2 cellular contexts compared by ENCODE assay signal in the genomic region with DNA sequence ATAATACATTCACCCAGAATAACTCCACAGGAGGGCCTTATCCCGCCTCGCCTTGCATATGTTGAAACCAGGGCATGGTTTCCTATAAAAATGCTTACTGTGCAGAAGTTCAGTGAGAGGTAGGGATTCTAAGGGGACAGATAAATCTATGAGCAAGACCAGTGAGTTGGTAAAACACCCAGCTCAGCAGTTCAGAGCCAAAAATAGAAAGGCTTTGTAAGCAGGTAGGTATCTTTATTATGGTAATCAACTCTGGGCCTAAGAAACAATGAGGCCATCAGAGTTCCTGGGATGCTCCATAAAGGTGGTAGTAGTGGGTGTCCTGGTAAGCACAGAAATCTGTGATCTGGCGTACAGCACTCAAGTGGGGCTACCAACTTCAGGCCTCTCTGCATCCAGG.
TF ChIP-seq lines count a peak whose summit lies in the region.

No MANE protein-coding gene starts in this region.

TF ChIP-seq in HepG2, 621 proteins besides CTCF, POLR2A, EP300 and RAD21:
- TF ChIP-seq ZNF598 (CRISPR knock-in tag; IDR thresholded peaks at IDR 0.05; ENCODE audit: borderline replicate concordance) (no peak), ZNF17 (CRISPR knock-in tag; IDR thresholded peaks at IDR 0.05) (no peak), ZNF672 (CRISPR knock-in tag; IDR thresholded peaks at IDR 0.05) (no peak), FOXK2 (IDR thresholded peaks at IDR 0.05) (no peak), MAFF (IDR thresholded peaks at IDR 0.05; ENCODE audit: low read depth, low read length) (peak; percentile 86), KLF12 (CRISPR knock-in tag; IDR thresholded peaks at IDR 0.05; ENCODE audit: borderline replicate concordance) (no peak), LCORL (IDR thresholded peaks at IDR 0.05) (no peak), LCORL (CRISPR knock-in tag; IDR thresholded peaks at IDR 0.05) (no peak), ZNF615 (CRISPR knock-in tag; IDR thresholded peaks at IDR 0.05; ENCODE audit: borderline replicate concordance) (no peak), MAFK (conservative IDR thresholded peaks at IDR 0.05 in 1 of 2, IDR thresholded peaks at IDR 0.05 in 1 of 2; ENCODE audit: low read length in 2 of 2) (peak; percentile 88 to 91)
- TF ChIP-seq, protein P1, sequence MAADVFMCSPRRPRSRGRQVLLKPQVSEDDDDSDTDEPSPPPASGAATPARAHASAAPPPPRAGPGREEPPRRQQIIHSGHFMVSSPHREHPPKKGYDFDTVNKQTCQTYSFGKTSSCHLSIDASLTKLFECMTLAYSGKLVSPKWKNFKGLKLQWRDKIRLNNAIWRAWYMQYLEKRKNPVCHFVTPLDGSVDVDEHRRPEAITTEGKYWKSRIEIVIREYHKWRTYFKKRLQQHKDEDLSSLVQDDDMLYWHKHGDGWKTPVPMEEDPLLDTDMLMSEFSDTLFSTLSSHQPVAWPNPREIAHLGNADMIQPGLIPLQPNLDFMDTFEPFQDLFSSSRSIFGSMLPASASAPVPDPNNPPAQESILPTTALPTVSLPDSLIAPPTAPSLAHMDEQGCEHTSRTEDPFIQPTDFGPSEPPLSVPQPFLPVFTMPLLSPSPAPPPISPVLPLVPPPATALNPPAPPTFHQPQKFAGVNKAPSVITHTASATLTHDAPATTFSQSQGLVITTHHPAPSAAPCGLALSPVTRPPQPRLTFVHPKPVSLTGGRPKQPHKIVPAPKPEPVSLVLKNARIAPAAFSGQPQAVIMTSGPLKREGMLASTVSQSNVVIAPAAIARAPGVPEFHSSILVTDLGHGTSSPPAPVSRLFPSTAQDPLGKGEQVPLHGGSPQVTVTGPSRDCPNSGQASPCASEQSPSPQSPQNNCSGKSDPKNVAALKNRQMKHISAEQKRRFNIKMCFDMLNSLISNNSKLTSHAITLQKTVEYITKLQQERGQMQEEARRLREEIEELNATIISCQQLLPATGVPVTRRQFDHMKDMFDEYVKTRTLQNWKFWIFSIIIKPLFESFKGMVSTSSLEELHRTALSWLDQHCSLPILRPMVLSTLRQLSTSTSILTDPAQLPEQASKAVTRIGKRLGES (CRISPR knock-in tag; IDR thresholded peaks at IDR 0.05; ENCODE audit: borderline replicate concordance) = no peak

TF ChIP-seq in H1, 55 proteins besides CTCF, POLR2A, EP300 and RAD21:
- peak; percentile 51 for TF ChIP-seq ASH2L (IDR thresholded peaks at IDR 0.05; ENCODE audit: low read length)
- TF ChIP-seq MAFK (IDR thresholded peaks at IDR 0.05; ENCODE audit: low read depth, low read length) = peak; percentile 68
- TF ChIP-seq SP1 (IDR thresholded peaks at IDR 0.05; ENCODE audit: low read depth, low read length) = peak; percentile 45; the same call in 1 of the 2 replicates
- peak; percentile 67; the same call in 1 of the 2 replicates for TF ChIP-seq POU5F1 (IDR thresholded peaks at IDR 0.05; ENCODE audit: low read depth, low read length)
- peak; percentile 88 for TF ChIP-seq NANOG (IDR thresholded peaks at IDR 0.05; ENCODE audit: insufficient read depth, low read depth, low read length, poor library complexity, severe bottlenecking)
- no peak for TF ChIP-seq TBP (IDR thresholded peaks at IDR 0.05; ENCODE audit: low read depth, low read length)
